In genomic region chr1:8343044-8343443, GRCh38 we compare ENCODE assay signal across 15 cellular contexts. TPM values are rescaled to one million over a fixed set of nuclear protein-coding genes. Genes with fewer than 3 reads are reported as not detected.
DNase-seq lines count a peak whose midpoint lies in the region; ATAC-seq and TF ChIP-seq lines count a peak whose summit lies in the region.
"Had no signal": no experiment of that assay in that cellular context is flagged by ENCODE, and none has a peak within 500 bp of the region (broad histone marks: within the 10 kb centered on the region; RNA-seq: fewer than 3 reads in every experiment).

No MANE protein-coding gene starts in this region.

- H3K4me1 Mint-ChIP-seq in neural progenitor cell: peaks cover 26% of the 10 kb centered on the region
- H3K4me1 Mint-ChIP-seq: WTC11 had no signal

- TF ChIP-seq CTCF in esophagus squamous epithelium (IDR thresholded peaks at IDR 0.05) (no peak), neural progenitor cell (IDR thresholded peaks at IDR 0.05) (no peak), upper lobe of left lung (IDR thresholded peaks at IDR 0.05) (no peak)

- H3K27me3 Mint-ChIP-seq in neural progenitor cell (ENCODE audit: insufficient read depth, low read depth): peaks cover 3% of the 10 kb centered on the region

- H3K27ac ChIP-seq in SJCRH30: peak overlapping the region; percentile 100
- H3K27ac ChIP-seq in esophagus squamous epithelium: peak overlapping the region; percentile 50 to 86 (median 78)
- H3K27ac ChIP-seq in neural progenitor cell: no peak overlapping the region
- H3K27ac ChIP-seq in upper lobe of left lung: peak overlapping the region; percentile 19 to 75 (median 69)
- H3K27ac ChIP-seq: parathyroid adenoma had no signal

- H4K20me1 ChIP-seq in neural progenitor cell (ENCODE audit: low read depth): no peaks in the 10 kb centered on the region

- no peaks in the 10 kb centered on the region for H3F3A ChIP-seq in neural progenitor cell (ENCODE audit: low read depth)

- ATAC-seq in upper lobe of left lung (ENCODE audit: low FRiP score in 2 of 2) (no peak), GM19467 (IDR thresholded peaks at IDR 0.05; ENCODE audit: unreplicated experiment) (no peak)
- ATAC-seq: stimulated activated naive CD8-positive, alpha-beta T cell treated with anti-CD3 and anti-CD28 coated beads, Interleukin-15, Interleukin-2, amounts not matched to agents 100 U/mL and 50 U/mL, for 24 hours; WTC11 had no signal

- no peak overlapping the region for H3K4me3 Mint-ChIP-seq in neural progenitor cell
- H3K4me3 Mint-ChIP-seq: WTC11 had no signal

- H3K9me3 Mint-ChIP-seq in neural progenitor cell: no peaks in the 10 kb centered on the region
- H3K9me3 Mint-ChIP-seq: WTC11 had no signal

- no peak overlapping the region for H2AFZ ChIP-seq in neural progenitor cell (replicated peaks)

- no peak overlapping the region for H3K4me2 ChIP-seq in neural progenitor cell

- no peak for TF ChIP-seq POLR2A in esophagus squamous epithelium (IDR thresholded peaks at IDR 0.05)
- no peak for TF ChIP-seq POLR2A in upper lobe of left lung (IDR thresholded peaks at IDR 0.05)

- DNase-seq in SJCRH30: no peak
- DNase-seq in esophagus squamous epithelium (lab: John Stamatoyannopoulos, UW): no peak
- DNase-seq in neural progenitor cell (ENCODE audit: low spot score): no peak
- DNase-seq in upper lobe of left lung: peak in 1 of 2 donors; percentile 51
- DNase-seq in amniotic stem cell (lab: John Stamatoyannopoulos, UW): no peak
- no peak for DNase-seq in DMS79 treated with DMSO at 0.1 percent for 48 hours (lab: John Stamatoyannopoulos, UW)
- DNase-seq in NCI-H526 (lab: John Stamatoyannopoulos, UW): no peak
- DNase-seq: effector memory CD4-positive, alpha-beta T cell; SIG-M5; stimulated activated CD4-positive, alpha-beta T cell treated with anti-CD3 and anti-CD28 coated beads, Interleukin-4, amount 100 ng/mL, for 4 hours; stimulated activated naive CD8-positive, alpha-beta T cell treated with anti-CD3 and anti-CD28 coated beads, Interleukin-15, Interleukin-2, amounts not matched to agents 100 U/mL and 50 U/mL, for 24 hours had no signal

- H3K27me3 ChIP-seq in SJCRH30 (no peaks in the 10 kb centered on the region), esophagus squamous epithelium (no peaks in the 10 kb centered on the region), neural progenitor cell (no peaks in the 10 kb centered on the region), upper lobe of left lung (no peaks in the 10 kb centered on the region)
- H3K27me3 ChIP-seq: left lung had no signal

- H3K4me1 ChIP-seq in SJCRH30 (peaks cover 23% of the 10 kb centered on the region), esophagus squamous epithelium (peaks cover 8 to 23% (median 11%) of the 10 kb centered on the region in 3 donors), neural progenitor cell (no peaks in the 10 kb centered on the region), upper lobe of left lung (peaks cover 13 to 19% (median 13%) of the 10 kb centered on the region in 4 donors)
- H3K4me1 ChIP-seq: parathyroid adenoma had no signal

- H3K9me3 ChIP-seq in SJCRH30 (replicated peaks): no peaks in the 10 kb centered on the region
- no peaks in the 10 kb centered on the region for H3K9me3 ChIP-seq in esophagus squamous epithelium
- no peaks in the 10 kb centered on the region for H3K9me3 ChIP-seq in neural progenitor cell (ENCODE audit: low read depth)
- H3K9me3 ChIP-seq in upper lobe of left lung: no peaks in the 10 kb centered on the region
- H3K9me3 ChIP-seq: left lung had no signal

- H3K4me3 ChIP-seq in SJCRH30 (peak overlapping the region; percentile 54), esophagus squamous epithelium (peak overlapping the region in 2 of 4 donors; percentile 11 to 44), neural progenitor cell (no peak overlapping the region), upper lobe of left lung (no peak overlapping the region)
- H3K4me3 ChIP-seq: left lung had no signal

- intact Hi-C loops in esophagus squamous epithelium (cut with DNase I): no loop called here

- H3K36me3 ChIP-seq in SJCRH30 (peaks cover 8% of the 10 kb centered on the region), esophagus squamous epithelium (no peaks in the 10 kb centered on the region), neural progenitor cell (no peaks in the 10 kb centered on the region), upper lobe of left lung (no peaks in the 10 kb centered on the region)
- H3K36me3 ChIP-seq: left lung had no signal

- H3K27ac Mint-ChIP-seq in neural progenitor cell: peak overlapping the region; percentile 82

- H3K9ac ChIP-seq in neural progenitor cell: no peak overlapping the region
- H3K9ac ChIP-seq: parathyroid adenoma had no signal

- H3K36me3 Mint-ChIP-seq in neural progenitor cell: peaks cover 14% of the 10 kb centered on the region
- H3K36me3 Mint-ChIP-seq: WTC11 had no signal

- 38 to 89% methylated on average over 3 to 6 of the region's 11 CpGs for WGBS in esophagus squamous epithelium, 2 donors
- 71 to 78% methylated on average over 2 to 11 of the region's 11 CpGs for WGBS in upper lobe of left lung, 2 donors

- no peaks in the 10 kb centered on the region for H3K79me2 ChIP-seq in neural progenitor cell (ENCODE audit: low read depth)
- H3K79me2 ChIP-seq: parathyroid adenoma had no signal

- TF ChIP-seq EP300 in upper lobe of left lung (IDR thresholded peaks at IDR 0.05): no peak

RNA-seq across cellular contexts. Expression of gene SLC45A1, which starts 25.1 kb away (rescaled TPM):
- 1.7 and 2.8 TPM in 2 replicates for total RNA-seq in SJCRH30 (2014; rRNA removed; shearing (Covaris generic))
- total RNA-seq in esophagus squamous epithelium (1 to 10 TPM in 2 of 4 donors, under 1 TPM in 2; 0.13 to 3.4 (median 0.81) TPM), neural progenitor cell (ENCODE audit: low replicate concordance) (1.1 and 3.3 TPM in 2 replicates), upper lobe of left lung (1 to 10 TPM in 2 of 6 donors, under 1 TPM in 2, not detected in 2; 0.91 to 1.4 (median 1.0) TPM)
